ENCODE assay signal across 19 cellular contexts in genomic region chr2:79981316-79981715, GRCh38.
"Had no signal": no experiment of that assay in that cellular context is flagged by ENCODE, and none has a peak within 500 bp of the region (broad histone marks: within the 10 kb centered on the region; RNA-seq: fewer than 3 reads in every experiment).

No MANE protein-coding gene starts in this region.

- H3K27ac ChIP-seq: colonic mucosa, heart left ventricle, ovary, right lobe of liver, thoracic aorta, transverse colon had no signal

- H3K27me3 Mint-ChIP-seq: progenitor cell of endocrine pancreas had no signal

- H3K4me1 Mint-ChIP-seq: naive thymus-derived CD8-positive, alpha-beta T cell; stimulated activated effector memory CD8-positive, alpha-beta T cell treated with anti-CD3 and anti-CD28 coated beads, Interleukin-12 subunit alpha, Interleukin-12 subunit beta, amount 100 ng/mL, for 72 hours had no signal

- DNase-seq: cerebellar nuclear complex; colonic mucosa; dermis blood vessel endothelial cell; effector CD4-positive, alpha-beta T cell; heart left ventricle; kidney glomerular epithelial cell; mammary epithelial cell; mucosa of descending colon; naive thymus-derived CD8-positive, alpha-beta T cell; ovary; right lobe of liver; stimulated activated CD4-positive, alpha-beta T cell treated with anti-CD3 and anti-CD28 coated beads, Interleukin-4, amount 100 ng/mL, for 1 hour; stimulated activated CD8-positive, alpha-beta memory T cell treated with anti-CD3 and anti-CD28 coated beads, Interleukin-4, amount 100 ng/mL, for 48 hours; stimulated activated naive CD8-positive, alpha-beta T cell treated with anti-CD3 and anti-CD28 coated beads, Interleukin-15, Interleukin-2, amounts not matched to agents 100 U/mL and 50 U/mL, for 24 hours; transverse colon had no signal

- ATAC-seq: heart left ventricle; left lobe of liver; mucosa of descending colon; naive thymus-derived CD8-positive, alpha-beta T cell; right lobe of liver; stimulated activated effector memory CD8-positive, alpha-beta T cell treated with anti-CD3 and anti-CD28 coated beads, Interleukin-12 subunit alpha, Interleukin-12 subunit beta, amount 100 ng/mL, for 72 hours; stimulated activated naive CD8-positive, alpha-beta T cell treated with anti-CD3 and anti-CD28 coated beads, Interleukin-15, Interleukin-2, amounts not matched to agents 100 U/mL and 50 U/mL, for 24 hours had no signal

- H3K27ac Mint-ChIP-seq: naive thymus-derived CD8-positive, alpha-beta T cell; progenitor cell of endocrine pancreas; stimulated activated effector memory CD8-positive, alpha-beta T cell treated with anti-CD3 and anti-CD28 coated beads, Interleukin-12 subunit alpha, Interleukin-12 subunit beta, amount 100 ng/mL, for 72 hours had no signal

- H3K36me3 Mint-ChIP-seq: naive thymus-derived CD8-positive, alpha-beta T cell; stimulated activated effector memory CD8-positive, alpha-beta T cell treated with anti-CD3 and anti-CD28 coated beads, Interleukin-12 subunit alpha, Interleukin-12 subunit beta, amount 100 ng/mL, for 72 hours had no signal

- H3K4me3 Mint-ChIP-seq: naive thymus-derived CD8-positive, alpha-beta T cell; stimulated activated effector memory CD8-positive, alpha-beta T cell treated with anti-CD3 and anti-CD28 coated beads, Interleukin-12 subunit alpha, Interleukin-12 subunit beta, amount 100 ng/mL, for 72 hours had no signal
